Comparison of ENCODE assay signal across 6 cellular contexts in the genomic region with DNA sequence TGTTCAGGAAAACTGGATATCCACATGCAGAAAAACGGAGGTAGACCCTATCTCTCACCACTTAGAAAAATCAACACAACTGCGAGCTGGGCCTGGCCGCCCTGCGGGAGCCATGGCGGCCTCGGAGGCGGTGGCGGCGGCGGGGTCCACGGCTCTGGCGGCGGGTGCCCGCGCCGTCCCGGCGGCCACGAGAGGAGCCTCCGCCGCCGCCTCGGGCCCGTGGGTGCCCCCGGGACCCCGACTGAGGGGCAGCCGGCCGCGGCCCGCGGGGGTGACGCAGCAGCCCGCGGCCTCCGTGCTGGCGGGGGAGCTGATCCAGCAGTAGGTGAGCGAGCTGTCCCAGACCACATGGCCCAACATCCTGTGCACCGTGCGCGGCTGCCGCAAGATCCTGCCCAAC.
"Had no signal": no experiment of that assay in that cellular context is flagged by ENCODE, and none has a peak within 500 bp of the region (broad histone marks: within the 10 kb centered on the region; RNA-seq: fewer than 3 reads in every experiment).

No MANE protein-coding gene starts in this region.

- H3K27ac Mint-ChIP-seq: IgD-negative memory B cell had no signal

- H3K4me3 ChIP-seq: K562 had no signal

- H3K27ac ChIP-seq: HL-60 had no signal

- DNase-seq: IMR-90, KBM-7 had no signal

- ATAC-seq: HepG2, K562 had no signal

- H3K27me3 Mint-ChIP-seq: IgD-negative memory B cell had no signal
